ENCODE assay signal across 1 cellular context in the genomic region with DNA sequence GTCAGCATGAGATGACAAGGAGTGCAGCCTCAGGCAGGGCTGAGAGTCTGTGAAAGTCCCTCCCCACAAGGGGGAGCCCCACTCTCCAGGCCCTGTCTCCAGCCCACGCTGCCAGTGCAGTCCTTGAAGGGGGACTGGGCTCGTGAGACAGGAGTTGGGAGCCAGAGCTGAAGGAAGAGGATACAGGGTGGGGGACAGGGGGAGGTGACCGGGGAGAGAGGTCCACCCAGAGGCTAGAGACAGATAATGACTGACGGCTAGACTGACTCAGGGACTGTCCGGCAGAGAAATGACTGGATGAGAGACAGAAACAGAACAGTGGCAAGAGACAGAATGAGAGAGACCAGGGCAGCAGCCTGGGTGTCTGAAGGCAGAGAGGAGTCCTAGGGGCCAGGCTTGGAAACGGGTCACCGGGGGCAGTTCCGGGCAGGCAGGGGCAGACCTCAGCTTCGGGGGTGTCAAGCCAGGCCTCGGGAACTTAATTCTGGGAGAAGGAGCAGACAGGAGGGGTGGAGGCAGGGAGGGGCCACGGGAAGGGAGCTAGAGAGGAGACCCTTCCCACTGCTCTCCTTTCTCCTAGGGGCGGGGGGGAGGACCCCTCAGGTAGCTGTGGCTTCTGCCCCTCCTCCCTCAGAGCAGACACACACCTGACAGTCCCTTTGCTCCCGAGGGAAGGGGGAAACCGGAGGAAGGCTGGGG.
TF ChIP-seq lines count a peak whose summit lies in the region.

No MANE protein-coding gene starts in this region.

TF ChIP-seq in GM12878, 131 proteins besides CTCF, POLR2A, EP300 and RAD21 (continued from another document):
- TF ChIP-seq CUX1 (IDR thresholded peaks at IDR 0.05; ENCODE audit: insufficient replicate concordance, low read depth, low read length) (no peak), RELA (IDR thresholded peaks at IDR 0.05; ENCODE audit: borderline replicate concordance, partially characterized antibody) (peak; percentile 68), SREBF2 (IDR thresholded peaks at IDR 0.05; ENCODE audit: low read length) (no peak), NRF1 (conservative IDR thresholded peaks at IDR 0.05; ENCODE audit: low read depth, low read length) (no peak), ZSCAN29 (IDR thresholded peaks at IDR 0.05) (no peak), ZNF622 (IDR thresholded peaks at IDR 0.05) (no peak), USF2 (IDR thresholded peaks at IDR 0.05; ENCODE audit: borderline replicate concordance, low read depth, low read length) (no peak), TCF3 (IDR thresholded peaks at IDR 0.05; ENCODE audit: borderline replicate concordance, insufficient read depth, low read depth, low read length) (no peak), PML (IDR thresholded peaks at IDR 0.05; ENCODE audit: low read length) (no peak), MEF2A (IDR thresholded peaks at IDR 0.05; ENCODE audit: insufficient read depth, low read depth, low read length) (no peak), SREBF1 (IDR thresholded peaks at IDR 0.05; ENCODE audit: low read length) (no peak), BRCA1 (IDR thresholded peaks at IDR 0.05; ENCODE audit: low read depth, low read length) (no peak), SUZ12 (IDR thresholded peaks at IDR 0.05; ENCODE audit: unreplicated experiment) (no peak), POLR2AphosphoS5 (IDR thresholded peaks at IDR 0.05; ENCODE audit: low read length) (no peak), PAX8 (IDR thresholded peaks at IDR 0.05) (no peak), ZBED1 (IDR thresholded peaks at IDR 0.05; ENCODE audit: borderline replicate concordance) (no peak), SPI1 (IDR thresholded peaks at IDR 0.05; ENCODE audit: borderline replicate concordance, insufficient read depth, low read depth, low read length) (no peak), BHLHE40 (IDR thresholded peaks at IDR 0.05; ENCODE audit: borderline replicate concordance in 1 of 2, low read depth in 2 of 2, low read length in 1 of 2) (peak in 1 of 2 experiments; percentile 52; a peak in 1 of 4 replicates), JUND (IDR thresholded peaks at IDR 0.05; ENCODE audit: low read depth, low read length) (no peak), RFX5 (IDR thresholded peaks at IDR 0.05; ENCODE audit: low read depth, low read length) (no peak), SMAD1 (IDR thresholded peaks at IDR 0.05; ENCODE audit: low read depth, partially characterized antibody) (no peak), ZNF592 (IDR thresholded peaks at IDR 0.05) (no peak), ASH2L (IDR thresholded peaks at IDR 0.05; ENCODE audit: borderline replicate concordance, low read depth) (no peak), RB1 (IDR thresholded peaks at IDR 0.05; ENCODE audit: borderline replicate concordance) (no peak), KLF5 (IDR thresholded peaks at IDR 0.05; ENCODE audit: partially characterized antibody) (no peak), HDGF (IDR thresholded peaks at IDR 0.05) (peak; percentile 72; the same call in 1 of the 2 replicates), YBX1 (IDR thresholded peaks at IDR 0.05) (no peak), STAT3 (IDR thresholded peaks at IDR 0.05; ENCODE audit: low read depth, low read length) (no peak), ZNF274 (IDR thresholded peaks at IDR 0.05; ENCODE audit: insufficient read depth, insufficient read length) (no peak), CBX3 (IDR thresholded peaks at IDR 0.05; ENCODE audit: borderline replicate concordance, low read depth) (no peak), ETV6 (conservative IDR thresholded peaks at IDR 0.05 in 1 of 2, IDR thresholded peaks at IDR 0.05 in 1 of 2; ENCODE audit: borderline replicate concordance in 1 of 2, low read depth in 1 of 2) (no peak), FOXK2 (IDR thresholded peaks at IDR 0.05) (no peak)
- TF ChIP-seq, protein P1, sequence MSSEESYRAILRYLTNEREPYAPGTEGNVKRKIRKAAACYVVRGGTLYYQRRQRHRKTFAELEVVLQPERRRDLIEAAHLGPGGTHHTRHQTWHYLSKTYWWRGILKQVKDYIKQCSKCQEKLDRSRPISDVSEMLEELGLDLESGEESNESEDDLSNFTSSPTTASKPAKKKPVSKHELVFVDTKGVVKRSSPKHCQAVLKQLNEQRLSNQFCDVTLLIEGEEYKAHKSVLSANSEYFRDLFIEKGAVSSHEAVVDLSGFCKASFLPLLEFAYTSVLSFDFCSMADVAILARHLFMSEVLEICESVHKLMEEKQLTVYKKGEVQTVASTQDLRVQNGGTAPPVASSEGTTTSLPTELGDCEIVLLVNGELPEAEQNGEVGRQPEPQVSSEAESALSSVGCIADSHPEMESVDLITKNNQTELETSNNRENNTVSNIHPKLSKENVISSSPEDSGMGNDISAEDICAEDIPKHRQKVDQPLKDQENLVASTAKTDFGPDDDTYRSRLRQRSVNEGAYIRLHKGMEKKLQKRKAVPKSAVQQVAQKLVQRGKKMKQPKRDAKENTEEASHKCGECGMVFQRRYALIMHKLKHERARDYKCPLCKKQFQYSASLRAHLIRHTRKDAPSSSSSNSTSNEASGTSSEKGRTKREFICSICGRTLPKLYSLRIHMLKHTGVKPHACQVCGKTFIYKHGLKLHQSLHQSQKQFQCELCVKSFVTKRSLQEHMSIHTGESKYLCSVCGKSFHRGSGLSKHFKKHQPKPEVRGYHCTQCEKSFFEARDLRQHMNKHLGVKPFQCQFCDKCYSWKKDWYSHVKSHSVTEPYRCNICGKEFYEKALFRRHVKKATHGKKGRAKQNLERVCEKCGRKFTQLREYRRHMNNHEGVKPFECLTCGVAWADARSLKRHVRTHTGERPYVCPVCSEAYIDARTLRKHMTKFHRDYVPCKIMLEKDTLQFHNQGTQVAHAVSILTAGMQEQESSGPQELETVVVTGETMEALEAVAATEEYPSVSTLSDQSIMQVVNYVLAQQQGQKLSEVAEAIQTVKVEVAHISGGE (CRISPR knock-in tag; IDR thresholded peaks at IDR 0.05), result no peak
- TF ChIP-seq, protein P2, sequence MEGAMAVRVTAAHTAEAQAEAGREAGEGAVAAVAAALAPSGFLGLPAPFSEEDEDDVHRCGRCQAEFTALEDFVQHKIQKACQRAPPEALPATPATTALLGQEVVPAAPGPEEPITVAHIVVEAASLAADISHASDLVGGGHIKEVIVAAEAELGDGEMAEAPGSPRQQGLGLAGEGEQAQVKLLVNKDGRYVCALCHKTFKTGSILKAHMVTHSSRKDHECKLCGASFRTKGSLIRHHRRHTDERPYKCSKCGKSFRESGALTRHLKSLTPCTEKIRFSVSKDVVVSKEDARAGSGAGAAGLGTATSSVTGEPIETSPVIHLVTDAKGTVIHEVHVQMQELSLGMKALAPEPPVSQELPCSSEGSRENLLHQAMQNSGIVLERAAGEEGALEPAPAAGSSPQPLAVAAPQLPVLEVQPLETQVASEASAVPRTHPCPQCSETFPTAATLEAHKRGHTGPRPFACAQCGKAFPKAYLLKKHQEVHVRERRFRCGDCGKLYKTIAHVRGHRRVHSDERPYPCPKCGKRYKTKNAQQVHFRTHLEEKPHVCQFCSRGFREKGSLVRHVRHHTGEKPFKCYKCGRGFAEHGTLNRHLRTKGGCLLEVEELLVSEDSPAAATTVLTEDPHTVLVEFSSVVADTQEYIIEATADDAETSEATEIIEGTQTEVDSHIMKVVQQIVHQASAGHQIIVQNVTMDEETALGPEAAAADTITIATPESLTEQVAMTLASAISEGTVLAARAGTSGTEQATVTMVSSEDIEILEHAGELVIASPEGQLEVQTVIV (IDR thresholded peaks at IDR 0.05; ENCODE audit: borderline replicate concordance, partially characterized antibody), result no peak
- TF ChIP-seq, protein P3, sequence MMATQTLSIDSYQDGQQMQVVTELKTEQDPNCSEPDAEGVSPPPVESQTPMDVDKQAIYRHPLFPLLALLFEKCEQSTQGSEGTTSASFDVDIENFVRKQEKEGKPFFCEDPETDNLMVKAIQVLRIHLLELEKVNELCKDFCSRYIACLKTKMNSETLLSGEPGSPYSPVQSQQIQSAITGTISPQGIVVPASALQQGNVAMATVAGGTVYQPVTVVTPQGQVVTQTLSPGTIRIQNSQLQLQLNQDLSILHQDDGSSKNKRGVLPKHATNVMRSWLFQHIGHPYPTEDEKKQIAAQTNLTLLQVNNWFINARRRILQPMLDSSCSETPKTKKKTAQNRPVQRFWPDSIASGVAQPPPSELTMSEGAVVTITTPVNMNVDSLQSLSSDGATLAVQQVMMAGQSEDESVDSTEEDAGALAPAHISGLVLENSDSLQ (IDR thresholded peaks at IDR 0.05), result peak; percentile 90
